In genomic region chr6:107540465-107540857, GRCh38 we compare ENCODE assay signal across 1 cellular context.
TF ChIP-seq lines count a peak whose summit lies in the region.

No MANE protein-coding gene starts in this region.

TF ChIP-seq in HepG2, 621 proteins besides CTCF, POLR2A, EP300 and RAD21 (continued from another document and continues in another):
- TF ChIP-seq FOXC1 (CRISPR knock-in tag; IDR thresholded peaks at IDR 0.05; ENCODE audit: borderline replicate concordance) (no peak), NONO (IDR thresholded peaks at IDR 0.05) (no peak), NONO (CRISPR knock-in tag; conservative IDR thresholded peaks at IDR 0.05) (peak; percentile 84), ZNF24 (IDR thresholded peaks at IDR 0.05) (peak; percentile 30; the same call in 1 of the 2 replicates), ARID2 (CRISPR knock-in tag; IDR thresholded peaks at IDR 0.05; ENCODE audit: borderline replicate concordance) (no peak), TAF15 (IDR thresholded peaks at IDR 0.05; ENCODE audit: low read depth, low read length, poor library complexity, severe bottlenecking) (no peak), ZBTB7B (CRISPR knock-in tag; IDR thresholded peaks at IDR 0.05) (peak; percentile 46; the same call in 1 of the 2 replicates), ZNF530 (CRISPR knock-in tag; IDR thresholded peaks at IDR 0.05; ENCODE audit: low read depth) (no peak), MLX (CRISPR knock-in tag; IDR thresholded peaks at IDR 0.05) (peak; percentile 58; the same call in 1 of the 2 replicates), FOXO4 (CRISPR knock-in tag; conservative IDR thresholded peaks at IDR 0.05) (no peak), HMGXB4 (CRISPR knock-in tag; IDR thresholded peaks at IDR 0.05; ENCODE audit: borderline replicate concordance in 1 of 2, low read depth in 1 of 2) (peak in 1 of 2 experiments; percentile 46; a peak in 1 of 4 replicates), LCORL (IDR thresholded peaks at IDR 0.05) (0 out of 2 replicates have a peak, but pooled peaks have one; percentile 16), LCORL (CRISPR knock-in tag; IDR thresholded peaks at IDR 0.05) (peak; percentile 81), SMYD3 (CRISPR knock-in tag; IDR thresholded peaks at IDR 0.05) (0 out of 2 replicates have a peak, but pooled peaks have one; percentile 47), ZNF562 (CRISPR knock-in tag; IDR thresholded peaks at IDR 0.05; ENCODE audit: borderline replicate concordance) (no peak), ZNF609 (CRISPR knock-in tag; IDR thresholded peaks at IDR 0.05; ENCODE audit: borderline replicate concordance) (peak; percentile 96), BHLHE40 (IDR thresholded peaks at IDR 0.05; ENCODE audit: low read length) (0 out of 2 replicates have a peak, but pooled peaks have one; percentile 7), SMAD9 (CRISPR knock-in tag; IDR thresholded peaks at IDR 0.05) (no peak), NFIC (IDR thresholded peaks at IDR 0.05; ENCODE audit: low read length) (peak; percentile 92), GFI1 (CRISPR knock-in tag; IDR thresholded peaks at IDR 0.05; ENCODE audit: borderline replicate concordance) (peak; percentile 79), MZF1 (CRISPR knock-in tag; IDR thresholded peaks at IDR 0.05; ENCODE audit: borderline replicate concordance) (no peak), FIP1L1 (IDR thresholded peaks at IDR 0.05; ENCODE audit: borderline replicate concordance, insufficient read depth, low read depth, low read length) (no peak), RFX3 (CRISPR knock-in tag; IDR thresholded peaks at IDR 0.05) (no peak), CEBPG (CRISPR knock-in tag; IDR thresholded peaks at IDR 0.05) (peak; percentile 78), ZNF790 (CRISPR knock-in tag; IDR thresholded peaks at IDR 0.05; ENCODE audit: borderline replicate concordance) (no peak), ARID5B (CRISPR knock-in tag; IDR thresholded peaks at IDR 0.05) (peak; percentile 92), ZNF136 (CRISPR knock-in tag; IDR thresholded peaks at IDR 0.05; ENCODE audit: low read depth) (peak; percentile 38; the same call in 1 of the 2 replicates), ZNF337 (CRISPR knock-in tag; IDR thresholded peaks at IDR 0.05; ENCODE audit: borderline replicate concordance, low read depth) (peak; percentile 90; the same call in 1 of the 2 replicates), NRL (CRISPR knock-in tag; IDR thresholded peaks at IDR 0.05; ENCODE audit: borderline replicate concordance) (no peak), RFX5 (IDR thresholded peaks at IDR 0.05; ENCODE audit: low read depth, low read length) (no peak), AKAP8 (CRISPR knock-in tag; IDR thresholded peaks at IDR 0.05) (no peak), NCOA1 (CRISPR knock-in tag; IDR thresholded peaks at IDR 0.05) (peak; percentile 51; the same call in 1 of the 2 replicates), UBTF (CRISPR knock-in tag; IDR thresholded peaks at IDR 0.05) (peak; percentile 45; the same call in 1 of the 2 replicates), POLR2AphosphoS2 (IDR thresholded peaks at IDR 0.05; ENCODE audit: low read depth, low read length) (no peak), ARNT2 (CRISPR knock-in tag; IDR thresholded peaks at IDR 0.05; ENCODE audit: low read depth) (no peak), ZNF296 (CRISPR knock-in tag; conservative IDR thresholded peaks at IDR 0.05) (no peak), ZNF607 (CRISPR knock-in tag; IDR thresholded peaks at IDR 0.05; ENCODE audit: borderline replicate concordance) (peak; percentile 68; the same call in 1 of the 2 replicates), HNF1A (IDR thresholded peaks at IDR 0.05; ENCODE audit: low read depth) (peak; percentile 51; the same call in 1 of the 2 replicates), HNF1A (CRISPR knock-in tag; IDR thresholded peaks at IDR 0.05; ENCODE audit: borderline replicate concordance) (peak; percentile 64; the same call in 1 of the 2 replicates), BORCS8-MEF2B (CRISPR knock-in tag; IDR thresholded peaks at IDR 0.05) (no peak), GZF1 (CRISPR knock-in tag; IDR thresholded peaks at IDR 0.05) (no peak), RARG (CRISPR knock-in tag; IDR thresholded peaks at IDR 0.05; ENCODE audit: low read depth) (no peak), HES4 (CRISPR knock-in tag; IDR thresholded peaks at IDR 0.05; ENCODE audit: borderline replicate concordance) (no peak), ZNF773 (CRISPR knock-in tag; IDR thresholded peaks at IDR 0.05; ENCODE audit: borderline replicate concordance) (no peak), ZMAT3 (CRISPR knock-in tag; conservative IDR thresholded peaks at IDR 0.05) (peak; percentile 89; the same call in 1 of the 2 replicates), ETV5 (CRISPR knock-in tag; IDR thresholded peaks at IDR 0.05; ENCODE audit: borderline replicate concordance) (peak; percentile 73; the same call in 1 of the 2 replicates), NFYC (CRISPR knock-in tag; IDR thresholded peaks at IDR 0.05) (peak; percentile 12; the same call in 1 of the 2 replicates)
